ENCODE assay signal across 30 cellular contexts in genomic region chr18:64253222-64253621, GRCh38.
"Had no signal": no experiment of that assay in that cellular context is flagged by ENCODE, and none has a peak within 500 bp of the region (broad histone marks: within the 10 kb centered on the region; RNA-seq: fewer than 3 reads in every experiment).

No MANE protein-coding gene starts in this region.

- H3K27me3 ChIP-seq: brain microvascular endothelial cell, colonic mucosa had no signal

- DNase-seq: activated CD4-positive, alpha-beta memory T cell treated with anti-CD3 and anti-CD28 coated beads, Interleukin-2, amount 10 ng/mL, durations not matched to agents 7 days and 5 days; activated CD4-positive, alpha-beta T cell treated with anti-CD3 and anti-CD28 coated beads for 1 hour; activated CD4-positive, alpha-beta T cell treated with anti-CD3 and anti-CD28 coated beads for 48 hours; activated CD4-positive, CD25-positive, alpha-beta regulatory T cell; activated CD8-positive, alpha-beta memory T cell treated with anti-CD3 and anti-CD28 coated beads for 24 hours; activated CD8-positive, alpha-beta memory T cell treated with anti-CD3 and anti-CD28 coated beads, Interleukin-2, amount 10 ng/mL, durations not matched to agents 7 days and 5 days; activated CD8-positive, alpha-beta memory T cell treated with anti-CD3 and anti-CD28 coated beads, Interleukin-2, amount 50 U/mL, for 48 hours; activated effector memory CD4-positive, alpha-beta T cell treated with Interleukin-2 at 50 U/mL for 16 hours; activated naive CD4-positive, alpha-beta T cell; activated naive CD4-positive, alpha-beta T cell treated with anti-CD3 and anti-CD28 coated beads, Interleukin-2, amount 50 U/mL, for 16 hours; activated naive CD8-positive, alpha-beta T cell treated with anti-CD3 and anti-CD28 coated beads for 36 hours; activated T-cell treated with anti-CD3 and anti-CD28 coated beads, Interleukin-2, amount 50 U/mL, for 48 hours; amniotic stem cell; aorta; brain microvascular endothelial cell; colonic mucosa; NCI-H1105; NCI-H1417 treated with DMSO at 0.1 percent for 48 hours; NCI-H187 treated with DMSO at 0.1 percent for 48 hours; NCI-H2081; NCI-H2171 treated with DMSO at 0.1 percent for 48 hours; NCI-H226; NCI-H446 treated with DMSO at 0.1 percent for 48 hours; NCI-H524 treated with DMSO at 0.1 percent for 48 hours; NCI-H748 treated with DMSO at 0.1 percent for 48 hours; PC-9; T1000; WERI-Rb-1 had no signal

- H3K36me3 ChIP-seq: brain microvascular endothelial cell, colonic mucosa, WERI-Rb-1 had no signal

- H3K4me1 ChIP-seq: colonic mucosa had no signal

- H3K4me3 ChIP-seq: colonic mucosa, PC-9 had no signal

- ATAC-seq: activated CD8-positive, alpha-beta memory T cell treated with anti-CD3 and anti-CD28 coated beads, Interleukin-2, amount 10 ng/mL, durations not matched to agents 7 days and 5 days; Right ventricle myocardium inferior had no signal

- H3K27ac ChIP-seq: brain microvascular endothelial cell, colonic mucosa, PC-9, RWPE1, WERI-Rb-1 had no signal

- H3K9me3 ChIP-seq: colonic mucosa had no signal
